In genomic region chr3:129348734-129349133, GRCh38 we compare ENCODE assay signal across 18 cellular contexts.
DNase-seq lines count a peak whose midpoint lies in the region; ATAC-seq, FAIRE-seq and TF ChIP-seq lines count a peak whose summit lies in the region.
"Had no signal": no experiment of that assay in that cellular context is flagged by ENCODE, and none has a peak within 500 bp of the region (broad histone marks: within the 10 kb centered on the region; RNA-seq: fewer than 3 reads in every experiment).

No MANE protein-coding gene starts in this region.

- intact Hi-C loops in heart right ventricle (cut with DNase I): no loop called here
- intact Hi-C loops in right cardiac atrium (cut with DNase I): no loop called here
- intact Hi-C loops in GM12878 (cut with micrococcal nuclease; ENCODE audit: unreplicated experiment): no loop called here
- intact Hi-C loops in upper lobe of right lung (cut with DNase I): no loop called here

- CTCF ChIA-PET in GM12878 (lab: Yijun Ruan, JAX): no interaction called here
- CTCF ChIA-PET in activated CD4-positive, alpha-beta memory T cell treated with anti-CD3 and anti-CD28 coated beads, Interleukin-2, amount 10 ng/mL, durations not matched to agents 7 days and 5 days (lab: Charles Lee): no interaction called here

- peaks cover 0 to 8% (median 0%) of the 10 kb centered on the region in 7 donors for H3K27me3 ChIP-seq in heart right ventricle
- no peaks in the 10 kb centered on the region for H3K27me3 ChIP-seq in right cardiac atrium (ENCODE audit: control insufficient read depth, insufficient read depth)
- no peaks in the 10 kb centered on the region; a peak in 3 of 4 replicates for H3K27me3 ChIP-seq in GM12878 (replicated peaks in 1 of 2; ENCODE audit: control insufficient read depth in 2 of 2, insufficient read depth in 2 of 2, low read length in 1 of 2)
- H3K27me3 ChIP-seq in upper lobe of right lung: no peaks in the 10 kb centered on the region

- H3K27ac Mint-ChIP-seq in activated CD4-positive, alpha-beta memory T cell treated with anti-CD3 and anti-CD28 coated beads, Interleukin-2, amount 10 ng/mL, durations not matched to agents 7 days and 5 days: no peak overlapping the region

- H3K27ac ChIP-seq in heart right ventricle: peak overlapping the region in 7 of 10 donors; percentile 5 to 68 (median 18)
- no peak overlapping the region for H3K27ac ChIP-seq in right cardiac atrium (ENCODE audit: low read length)
- no peak overlapping the region for H3K27ac ChIP-seq in GM12878 (ENCODE audit: control insufficient read depth, insufficient read depth)
- no peak overlapping the region for H3K27ac ChIP-seq in upper lobe of right lung
- H3K27ac ChIP-seq: C4-2B had no signal

- H3K36me3 Mint-ChIP-seq in activated CD4-positive, alpha-beta memory T cell treated with anti-CD3 and anti-CD28 coated beads, Interleukin-2, amount 10 ng/mL, durations not matched to agents 7 days and 5 days (ENCODE audit: low read depth): no peaks in the 10 kb centered on the region

- no peak for TF ChIP-seq CTCF in heart right ventricle (IDR thresholded peaks at IDR 0.05)
- no peak for TF ChIP-seq CTCF in GM12878 (IDR thresholded peaks at IDR 0.05 in 2 of 3, conservative IDR thresholded peaks at IDR 0.05 in 1 of 3; ENCODE audit: control insufficient read depth in 2 of 3, extremely low read depth in 1 of 3, insufficient read depth in 1 of 3, low read depth in 3 of 3, low read length in 3 of 3)
- no peak for TF ChIP-seq CTCF in upper lobe of right lung (IDR thresholded peaks at IDR 0.05)

- WGBS in heart right ventricle, 2 donors: 93 to 95% methylated on average over 3 of the region's 3 CpGs
- WGBS in right cardiac atrium: 96% methylated on average over 3 of the region's 3 CpGs
- 86% methylated on average over 3 of the region's 3 CpGs for WGBS in GM12878 (ENCODE audit: insufficient coverage, insufficient replicate concordance, low lambda C conversion rate, missing lambda C conversion rate)

- no peak overlapping the region for H3K4me2 ChIP-seq in GM12878 (ENCODE audit: control insufficient read depth, insufficient read depth)
- H3K4me2 ChIP-seq: SK-N-SH had no signal

- H3K4me3 ChIP-seq in heart right ventricle (no peak overlapping the region), right cardiac atrium (ENCODE audit: low read length) (no peak overlapping the region), GM12878 (no peak overlapping the region), upper lobe of right lung (no peak overlapping the region)
- H3K4me3 ChIP-seq: HAP-1 had no signal

- no peak overlapping the region for H3K9ac ChIP-seq in GM12878 (ENCODE audit: control insufficient read depth, insufficient read depth, low read length)
- H3K9ac ChIP-seq: SK-N-SH had no signal

- RAD21 ChIA-PET in GM12878 (lab: Charles Lee; ENCODE audit: unreplicated experiment): no interaction called here

- H3K36me3 ChIP-seq in heart right ventricle (no peaks in the 10 kb centered on the region), GM12878 (ENCODE audit: control insufficient read depth in 2 of 2, insufficient read depth in 2 of 2, low read length in 1 of 2) (no peaks in the 10 kb centered on the region), upper lobe of right lung (no peaks in the 10 kb centered on the region)
- H3K36me3 ChIP-seq: HAP-1 had no signal

- no peak for TF ChIP-seq EP300 in GM12878 (IDR thresholded peaks at IDR 0.05; ENCODE audit: borderline replicate concordance in 1 of 2, control insufficient read depth in 1 of 2, low read depth in 2 of 2, low read length in 2 of 2)

- DNase-seq in heart right ventricle (no peak), right cardiac atrium (no peak), NOMO-1 treated with dmso at 0.1 percent for 144 hours (lab: John Stamatoyannopoulos, UW; ENCODE audit: unreplicated experiment) (peak; percentile 55), GM12878 (ENCODE audit: low read depth, low spot score) (no peak), upper lobe of right lung (no peak), middle frontal gyrus (ENCODE audit: extremely low spot score, low spot score) (no peak), anterior cingulate cortex (lab: John Stamatoyannopoulos, UW) (no peak)
- no peak for DNase-seq in activated CD4-positive, alpha-beta memory T cell treated with anti-CD3 and anti-CD28 coated beads, Interleukin-2, amount 10 ng/mL, durations not matched to agents 7 days and 5 days
- DNase-seq: Caco-2, DMS53, NCI-H187 treated with DMSO at 0.1 percent for 48 hours, NCI-H446 treated with DMSO at 0.1 percent for 48 hours, NCI-H82, SK-N-SH had no signal

- no peak for FAIRE-seq in GM12878 (lab: Jason Lieb, UNC)
- FAIRE-seq: A204.1, GM19239 had no signal

- no peaks in the 10 kb centered on the region for H4K20me1 ChIP-seq in GM12878 (ENCODE audit: control insufficient read depth, insufficient read depth)

- H3K79me2 ChIP-seq in GM12878 (ENCODE audit: control insufficient read depth, insufficient read depth, low read length): no peaks in the 10 kb centered on the region

- no peak overlapping the region for H3K4me3 Mint-ChIP-seq in activated CD4-positive, alpha-beta memory T cell treated with anti-CD3 and anti-CD28 coated beads, Interleukin-2, amount 10 ng/mL, durations not matched to agents 7 days and 5 days

- BruUV-seq in GM12878 (replicated peaks; lab: Mats Ljungman, UMichigan): no TSS peak

- POLR2A ChIA-PET in GM12878 (lab: Charles Lee): interaction anchor here (0.7 kb wide), 1 partner anchor 51 kb away, joined by 4 read pairs; no protein-coding TSS in a partner anchor
- POLR2A ChIA-PET in activated CD4-positive, alpha-beta memory T cell treated with anti-CD3 and anti-CD28 coated beads, Interleukin-2, amount 10 ng/mL, durations not matched to agents 7 days and 5 days (lab: Charles Lee): no interaction called here

- H3K9me3 ChIP-seq in heart right ventricle (no peaks in the 10 kb centered on the region), right cardiac atrium (ENCODE audit: control insufficient read depth, low read length) (no peaks in the 10 kb centered on the region), GM12878 (replicated peaks; ENCODE audit: control insufficient read depth, insufficient read depth, low read length) (no peaks in the 10 kb centered on the region), upper lobe of right lung (no peaks in the 10 kb centered on the region)
- H3K9me3 ChIP-seq: Caco-2, HAP-1, SK-N-SH had no signal

- in situ Hi-C loops in GM12878 (cut with MboI): no loop called here

- ATAC-seq in heart right ventricle: no peak
- no peak for ATAC-seq in right cardiac atrium
- ATAC-seq in GM12878: no peak
- peak; percentile 62 for ATAC-seq in upper lobe of right lung

- H3K27me3 Mint-ChIP-seq in activated CD4-positive, alpha-beta memory T cell treated with anti-CD3 and anti-CD28 coated beads, Interleukin-2, amount 10 ng/mL, durations not matched to agents 7 days and 5 days: peaks cover 14% of the 10 kb centered on the region

- H3K4me1 Mint-ChIP-seq in activated CD4-positive, alpha-beta memory T cell treated with anti-CD3 and anti-CD28 coated beads, Interleukin-2, amount 10 ng/mL, durations not matched to agents 7 days and 5 days: peaks cover 2% of the 10 kb centered on the region

- H2AFZ ChIP-seq in GM12878 (ENCODE audit: control insufficient read depth, low read depth, low read length): no peak overlapping the region

- SMC1A ChIA-PET in GM12878 (lab: Charles Lee; ENCODE audit: uncharacterized antibody, unreplicated experiment): no interaction called here

- TF ChIP-seq RAD21 in GM12878 (IDR thresholded peaks at IDR 0.05; ENCODE audit: insufficient read depth, low read depth, low read length): no peak

- H3K4me1 ChIP-seq in heart right ventricle: peaks cover 7 to 60% (median 35%) of the 10 kb centered on the region in 9 donors
- H3K4me1 ChIP-seq in right cardiac atrium (ENCODE audit: control insufficient read depth, insufficient read depth, low read length): peaks cover 6% of the 10 kb centered on the region
- H3K4me1 ChIP-seq in GM12878 (ENCODE audit: control insufficient read depth, insufficient read depth, low read length): no peaks in the 10 kb centered on the region
- H3K4me1 ChIP-seq in upper lobe of right lung: peaks cover 15% of the 10 kb centered on the region
- H3K4me1 ChIP-seq: Caco-2 had no signal

- no peaks in the 10 kb centered on the region for H3K9me3 Mint-ChIP-seq in activated CD4-positive, alpha-beta memory T cell treated with anti-CD3 and anti-CD28 coated beads, Interleukin-2, amount 10 ng/mL, durations not matched to agents 7 days and 5 days

- TF ChIP-seq POLR2A in GM12878 (IDR thresholded peaks at IDR 0.05; ENCODE audit: low read depth, low read length): no peak

TF ChIP-seq in GM12878, 131 proteins besides CTCF, POLR2A, EP300 and RAD21 (continues in another document):
- TF ChIP-seq HDAC6 (IDR thresholded peaks at IDR 0.05; ENCODE audit: unreplicated experiment) (no peak), MAX (IDR thresholded peaks at IDR 0.05; ENCODE audit: low read depth, low read length) (no peak), SPI1 (IDR thresholded peaks at IDR 0.05; ENCODE audit: borderline replicate concordance, insufficient read depth, low read depth, low read length) (peak; percentile 65), RELB (IDR thresholded peaks at IDR 0.05; ENCODE audit: low read depth) (no peak), GABPA (IDR thresholded peaks at IDR 0.05; ENCODE audit: low read depth) (no peak)

Comparison
In these comparisons a context has a peak if more than half of its experiments do, and no peak if none do; other contexts are left out.
1. H3K27ac ChIP-seq: peak in heart right ventricle (7 of 10); none in right cardiac atrium (single experiment), GM12878 (single experiment) and upper lobe of right lung (single experiment).